In the genomic region with DNA sequence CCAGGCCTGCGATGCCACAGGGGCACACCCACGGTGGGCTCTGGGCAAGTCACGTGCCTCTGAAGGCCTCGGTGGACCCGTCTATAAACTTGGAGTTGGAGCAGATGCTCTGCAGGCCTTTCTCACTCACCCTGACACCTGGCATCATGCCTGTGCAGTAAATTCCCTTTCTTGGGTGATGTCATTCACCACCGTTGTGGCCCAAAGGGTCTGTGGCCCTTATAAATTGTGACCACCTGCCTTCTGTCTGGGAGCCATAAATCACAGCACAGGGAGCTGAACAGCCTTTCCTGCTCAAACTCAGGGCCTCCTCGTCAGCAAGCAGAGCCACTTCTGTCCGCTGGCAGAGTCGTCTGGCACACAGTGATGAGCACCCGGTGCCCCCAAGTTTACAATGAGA, we compare ENCODE assay signal across 22 cellular contexts.
"Had no signal": no experiment of that assay in that cellular context is flagged by ENCODE, and none has a peak within 500 bp of the region (broad histone marks: within the 10 kb centered on the region; RNA-seq: fewer than 3 reads in every experiment).

No MANE protein-coding gene starts in this region.

- H3K27ac ChIP-seq: breast epithelium had no signal

- H3K9me3 ChIP-seq: breast epithelium had no signal

- H3K27me3 ChIP-seq: breast epithelium had no signal

- H3K36me3 Mint-ChIP-seq: activated CD8-positive, alpha-beta memory T cell treated with anti-CD3 and anti-CD28 coated beads, Interleukin-2, amount 10 ng/mL, durations not matched to agents 7 days and 5 days; activated naive CD4-positive, alpha-beta T cell treated with anti-CD3 and anti-CD28 coated beads, Interleukin-2, amount 50 U/mL, for 24 hours; naive thymus-derived CD8-positive, alpha-beta T cell; stimulated activated effector memory CD8-positive, alpha-beta T cell treated with anti-CD3 and anti-CD28 coated beads, Interleukin-12 subunit alpha, Interleukin-12 subunit beta, amount 100 ng/mL, for 72 hours; type B pancreatic cell had no signal

- H3K4me1 ChIP-seq: breast epithelium had no signal

- H3K9me3 Mint-ChIP-seq: activated B cell treated with CpG ODN at 0.5 μM for 24 hours; activated naive CD4-positive, alpha-beta T cell treated with anti-CD3 and anti-CD28 coated beads, Interleukin-2, amount 50 U/mL, for 24 hours; activated T-helper 2 cell treated with anti-CD3 and anti-CD28 coated beads, Interferon-gamma antibody, Interleukin-2, Interleukin-4, amounts not matched to agents 10 μg/mL and 5 μg/mL and 100 μg/mL, durations not matched to agents 14 hours and 24 hours and 36 hours; naive thymus-derived CD8-positive, alpha-beta T cell; stimulated activated effector memory CD8-positive, alpha-beta T cell treated with anti-CD3 and anti-CD28 coated beads, Interleukin-12 subunit alpha, Interleukin-12 subunit beta, amount 100 ng/mL, for 72 hours; stimulated activated naive CD8-positive, alpha-beta T cell treated with anti-CD3 and anti-CD28 coated beads, Interleukin-15, Interleukin-2, amounts not matched to agents 100 ng/mL and 50 ng/mL, for 24 hours; type B pancreatic cell had no signal

- H3K4me1 Mint-ChIP-seq: activated B cell treated with CpG ODN at 0.5 μM for 24 hours; activated CD4-positive, alpha-beta T cell treated with anti-CD3 and anti-CD28 coated beads for 36 hours; activated CD8-positive, alpha-beta memory T cell treated with anti-CD3 and anti-CD28 coated beads, Interleukin-2, amount 10 ng/mL, durations not matched to agents 7 days and 5 days; activated naive CD4-positive, alpha-beta T cell treated with anti-CD3 and anti-CD28 coated beads, Interleukin-2, amount 50 U/mL, for 24 hours; naive thymus-derived CD8-positive, alpha-beta T cell; stimulated activated effector memory CD8-positive, alpha-beta T cell treated with anti-CD3 and anti-CD28 coated beads, Interleukin-12 subunit alpha, Interleukin-12 subunit beta, amount 100 ng/mL, for 72 hours had no signal

- H3K4me3 Mint-ChIP-seq: activated B cell treated with CpG ODN at 0.5 μM for 24 hours; activated CD4-positive, alpha-beta T cell treated with anti-CD3 and anti-CD28 coated beads for 36 hours; activated CD8-positive, alpha-beta memory T cell treated with anti-CD3 and anti-CD28 coated beads, Interleukin-2, amount 10 ng/mL, durations not matched to agents 7 days and 5 days; activated CD8-positive, alpha-beta T cell treated with anti-CD3 and anti-CD28 coated beads, Interleukin-2, amount 10 ng/mL, durations not matched to agents 7 days and 5 days; activated naive CD4-positive, alpha-beta T cell treated with anti-CD3 and anti-CD28 coated beads, Interleukin-2, amount 50 U/mL, for 24 hours; naive thymus-derived CD8-positive, alpha-beta T cell; stimulated activated effector memory CD8-positive, alpha-beta T cell treated with anti-CD3 and anti-CD28 coated beads, Interleukin-12 subunit alpha, Interleukin-12 subunit beta, amount 100 ng/mL, for 72 hours; stimulated activated naive CD8-positive, alpha-beta T cell treated with anti-CD3 and anti-CD28 coated beads, Interleukin-15, Interleukin-2, amounts not matched to agents 100 ng/mL and 50 ng/mL, for 24 hours had no signal

- H3K27me3 Mint-ChIP-seq: activated B cell treated with CpG ODN at 0.5 μM for 24 hours; activated CD4-positive, alpha-beta T cell treated with anti-CD3 and anti-CD28 coated beads for 36 hours; activated CD8-positive, alpha-beta memory T cell treated with anti-CD3 and anti-CD28 coated beads, Interleukin-2, amount 10 ng/mL, durations not matched to agents 7 days and 5 days; activated naive CD4-positive, alpha-beta T cell treated with anti-CD3 and anti-CD28 coated beads, Interleukin-2, amount 50 U/mL, for 24 hours; stimulated activated naive CD8-positive, alpha-beta T cell treated with anti-CD3 and anti-CD28 coated beads, Interleukin-15, Interleukin-2, amounts not matched to agents 100 ng/mL and 50 ng/mL, for 24 hours had no signal

- FAIRE-seq: endothelial cell of umbilical vein, small intestine had no signal

- ATAC-seq: activated CD4-positive, alpha-beta T cell treated with anti-CD3 and anti-CD28 coated beads for 36 hours; activated CD8-positive, alpha-beta memory T cell treated with anti-CD3 and anti-CD28 coated beads, Interleukin-2, amount 10 ng/mL, durations not matched to agents 7 days and 5 days; activated CD8-positive, alpha-beta T cell treated with anti-CD3 and anti-CD28 coated beads, Interleukin-2, amount 10 ng/mL, durations not matched to agents 7 days and 5 days; naive thymus-derived CD8-positive, alpha-beta T cell; sciatic nerve; stimulated activated effector memory CD8-positive, alpha-beta T cell treated with anti-CD3 and anti-CD28 coated beads, Interleukin-12 subunit alpha, Interleukin-12 subunit beta, amount 100 ng/mL, for 72 hours had no signal

- H3K4me3 ChIP-seq: breast epithelium had no signal

- H3K27ac Mint-ChIP-seq: activated B cell treated with CpG ODN at 0.5 μM for 24 hours; activated CD4-positive, alpha-beta T cell treated with anti-CD3 and anti-CD28 coated beads for 36 hours; activated CD8-positive, alpha-beta memory T cell treated with anti-CD3 and anti-CD28 coated beads, Interleukin-2, amount 10 ng/mL, durations not matched to agents 7 days and 5 days; activated CD8-positive, alpha-beta T cell treated with anti-CD3 and anti-CD28 coated beads, Interleukin-2, amount 10 ng/mL, durations not matched to agents 7 days and 5 days; activated naive CD4-positive, alpha-beta T cell treated with anti-CD3 and anti-CD28 coated beads, Interleukin-2, amount 50 U/mL, for 24 hours; activated T-helper 2 cell treated with anti-CD3 and anti-CD28 coated beads, Interferon-gamma antibody, Interleukin-2, Interleukin-4, amounts not matched to agents 10 μg/mL and 5 μg/mL and 100 μg/mL, durations not matched to agents 14 hours and 24 hours and 36 hours; naive thymus-derived CD8-positive, alpha-beta T cell; stimulated activated effector memory CD8-positive, alpha-beta T cell treated with anti-CD3 and anti-CD28 coated beads, Interleukin-12 subunit alpha, Interleukin-12 subunit beta, amount 100 ng/mL, for 72 hours; stimulated activated naive CD8-positive, alpha-beta T cell treated with anti-CD3 and anti-CD28 coated beads, Interleukin-15, Interleukin-2, amounts not matched to agents 100 ng/mL and 50 ng/mL, for 24 hours had no signal

- DNase-seq: activated B cell treated with CpG ODN at 0.5 μM for 24 hours; activated CD4-positive, alpha-beta T cell treated with anti-CD3 and anti-CD28 coated beads for 36 hours; activated CD8-positive, alpha-beta memory T cell treated with anti-CD3 and anti-CD28 coated beads, Interleukin-2, amount 10 ng/mL, durations not matched to agents 7 days and 5 days; activated T-cell treated with anti-CD3 and anti-CD28 coated beads, Interleukin-2, amount 50 U/mL, for 48 hours; central memory CD4-positive, alpha-beta T cell; left ventricle myocardium superior; mammary epithelial cell; midbrain; naive thymus-derived CD8-positive, alpha-beta T cell; small intestine; stimulated activated CD4-positive, alpha-beta T cell treated with anti-CD3 and anti-CD28 coated beads, Interleukin-4, amount 100 ng/mL, for 24 hours; substantia nigra; T-helper 2 cell had no signal

- H3K36me3 ChIP-seq: breast epithelium had no signal
